Comparison of ENCODE assay signal across 22 cellular contexts in the genomic region with DNA sequence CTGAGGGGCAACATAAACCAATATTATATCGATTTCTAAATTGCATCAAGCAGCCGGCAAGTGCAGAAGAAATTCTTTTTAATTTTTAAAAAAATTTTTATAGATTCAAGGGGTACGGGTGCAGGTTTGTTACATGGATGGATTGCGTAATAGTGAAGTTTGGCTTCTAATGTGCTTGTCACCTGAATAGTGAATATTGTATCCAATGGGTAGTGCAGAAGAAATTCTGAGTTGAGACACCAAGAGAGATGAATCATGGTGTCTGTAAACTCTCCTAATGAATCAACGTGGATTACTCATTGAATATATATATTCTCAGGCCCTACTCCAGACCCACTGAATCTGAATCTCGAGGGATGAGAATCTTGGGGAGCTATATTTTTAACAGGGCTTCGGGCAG.
DNase-seq lines count a peak whose midpoint lies in the region; ATAC-seq and TF ChIP-seq lines count a peak whose summit lies in the region.
"Had no signal": no experiment of that assay in that cellular context is flagged by ENCODE, and none has a peak within 500 bp of the region (broad histone marks: within the 10 kb centered on the region; RNA-seq: fewer than 3 reads in every experiment).

No MANE protein-coding gene starts in this region.

- H3K27ac ChIP-seq in RWPE2 (ENCODE audit: poor library complexity, severe bottlenecking) (no peak overlapping the region), epithelial cell of prostate (no peak overlapping the region)
- H3K27ac ChIP-seq: KMS-11 had no signal

- no peaks in the 10 kb centered on the region for H3K9me3 ChIP-seq in RWPE2 (ENCODE audit: severe bottlenecking)

- no peak for TF ChIP-seq CTCF in RWPE2 (IDR thresholded peaks at IDR 0.05; ENCODE audit: poor library complexity, severe bottlenecking)

- DNase-seq in ELR (ENCODE audit: low read depth) (peak; percentile 42), HT1080 (ENCODE audit: low read depth) (peak; percentile 65), RWPE2 (ENCODE audit: low spot score) (no peak), epithelial cell of prostate (ENCODE audit: low read depth, low spot score) (peak; percentile 5), NCI-H2196 (lab: John Stamatoyannopoulos, UW; ENCODE audit: unreplicated experiment) (no peak)
- DNase-seq in NK-92 treated with Interleukin-12 subunit alpha and Interleukin-12 subunit beta, amount 100 ng/mL, for 24 hours (lab: John Stamatoyannopoulos, UW) = no peak
- DNase-seq: CD4-positive, CD25-positive, alpha-beta regulatory T cell; EL; NCI-H1105; NCI-H146; NCI-H2029; NCI-H226; NCI-H510A treated with DMSO at 0.1 percent for 48 hours; NCI-H774; RPMI8226; SIG-M5; T-helper 1 cell had no signal

- ATAC-seq in RWPE2 (ENCODE audit: low read depth) = peak; percentile 63; the same call in 1 of the 3 replicates
- no peak for ATAC-seq in HG02973 (IDR thresholded peaks at IDR 0.05; ENCODE audit: unreplicated experiment)
- no peak for ATAC-seq in GM21381 (IDR thresholded peaks at IDR 0.05; ENCODE audit: unreplicated experiment)
- ATAC-seq: HCT116, SK-N-SH treated with all-trans-retinoic acid at 6 μM for 48 hours had no signal

- no peak overlapping the region for H3K4me3 ChIP-seq in RWPE2 (ENCODE audit: severe bottlenecking)

- peaks cover 21% of the 10 kb centered on the region for H3K27me3 ChIP-seq in RWPE2 (ENCODE audit: insufficient read depth, poor library complexity, severe bottlenecking)

- no peaks in the 10 kb centered on the region for H3K36me3 ChIP-seq in RWPE2 (ENCODE audit: low read depth)

- H3K4me1 ChIP-seq in RWPE2 (ENCODE audit: insufficient read depth, poor library complexity, severe bottlenecking) = no peaks in the 10 kb centered on the region

Comparison
In these comparisons a context has a peak if more than half of its experiments do, and no peak if none do; other contexts are left out.
1. DNase-seq: peak in ELR (single experiment), HT1080 (single experiment) and epithelial cell of prostate (single experiment); none in RWPE2 (single experiment), NCI-H2196 (single experiment) and NK-92 treated with Interleukin-12 subunit alpha and Interleukin-12 subunit beta, amount 100 ng/mL, for 24 hours (single experiment).